8 cellular contexts compared by ENCODE assay signal in genomic region chr9:135500525-135501260, GRCh38. TPM values are rescaled to one million over a fixed set of nuclear protein-coding genes. Genes with fewer than 3 reads are reported as not detected.
A peak's percentile ranks its signal among the peaks of the same experiment; 100 is the strongest.
DNase-seq lines count a peak whose midpoint lies in the region; ATAC-seq and TF ChIP-seq lines count a peak whose summit lies in the region.

MRPS2 (plus strand) TSS chr9:135500682; CDS start chr9:135500711, 29 bp downstream.

- POLR2A ChIA-PET in HEK293 (lab: Yijun Ruan, JAX) = interaction anchor here (1.4 kb wide), 1 partner anchor 20 kb away, joined by 7 read pairs; no protein-coding TSS in a partner anchor

- no peaks in the 10 kb centered on the region for H3K27me3 Mint-ChIP-seq in T-helper 17 cell

- peaks cover 5% of the 10 kb centered on the region; the same call in 1 of the 2 replicates for H3K4me1 ChIP-seq in HEK293 (ENCODE audit: control insufficient read depth, insufficient read depth, low read length)
- H3K4me1 ChIP-seq in right atrium auricular region = peaks cover 0 to 35% of the 10 kb centered on the region in 2 donors
- H3K4me1 ChIP-seq in uterus = peaks cover 2 to 16% of the 10 kb centered on the region in 2 donors

- CTCF ChIA-PET in HEK293 (lab: Yijun Ruan, JAX) = interaction anchor here (0.7 to 1.5 kb wide), 7 partner anchors 12 to 983 kb away, joined by 3 to 5 read pairs (median 4); no protein-coding TSS in a partner anchor

- H3K36me3 ChIP-seq in GM06990 (ENCODE audit: control insufficient read depth, insufficient read depth, low read length) (peaks cover 26% of the 10 kb centered on the region), HEK293 (ENCODE audit: control insufficient read depth in 2 of 2, insufficient read depth in 1 of 2, low read length in 2 of 2) (peaks cover 0 to 38% of the 10 kb centered on the region in 2 experiments; a peak in 2 of 3 replicates), right atrium auricular region (peaks cover 20% of the 10 kb centered on the region), uterus (no peaks in the 10 kb centered on the region)

- no peaks in the 10 kb centered on the region for H3K36me3 Mint-ChIP-seq in T-helper 17 cell (ENCODE audit: low read depth)

- H3K27me3 ChIP-seq in GM06990 (replicated peaks; ENCODE audit: control insufficient read depth, insufficient read depth, low read length) (no peaks in the 10 kb centered on the region), right atrium auricular region (no peaks in the 10 kb centered on the region), uterus (no peaks in the 10 kb centered on the region)

- H3K9me3 ChIP-seq in HEK293 (ENCODE audit: control insufficient read depth, insufficient read depth, low read depth, low read length) (no peaks in the 10 kb centered on the region), T-helper 17 cell (ENCODE audit: control insufficient read depth, low read length, poor library complexity, severe bottlenecking) (no peaks in the 10 kb centered on the region), right atrium auricular region (no peaks in the 10 kb centered on the region), uterus (no peaks in the 10 kb centered on the region)

- ATAC-seq in T-helper 17 cell = peak; percentile 96

- peaks cover 11% of the 10 kb centered on the region for H3K4me1 Mint-ChIP-seq in T-helper 17 cell

- TF ChIP-seq CTCF in GM06990 (IDR thresholded peaks at IDR 0.05; ENCODE audit: insufficient read depth, low read length, poor library complexity, severe bottlenecking) (peak; percentile 83), HEK293 (tag by site-specific recombination; IDR thresholded peaks at IDR 0.05) (peak; percentile 96), right atrium auricular region (IDR thresholded peaks at IDR 0.05) (peak; percentile 91 to 93), uterus (IDR thresholded peaks at IDR 0.05) (peak; percentile 89 to 97 (median 92))

- H3K4me3 ChIP-seq in GM06990 (replicated peaks; ENCODE audit: low read depth, low read length) (peak within 1 kb of the TSS; percentile 95), HEK293 (ENCODE audit: low read depth, low read length) (peak within 1 kb of the TSS; percentile 87), right atrium auricular region (peak within 1 kb of the TSS; percentile 85 to 99), uterus (peak within 1 kb of the TSS; percentile 76 to 89)

- intact Hi-C loops in uterus (cut with DNase I; ENCODE audit: low total_unique reads) = no loop called here

- peak within 1 kb of the TSS; percentile 91 for H3K4me3 Mint-ChIP-seq in T-helper 17 cell

- H3K27ac ChIP-seq in HEK293 (ENCODE audit: extremely low read depth, low read depth, low read length) (peak within 1 kb of the TSS; percentile 89), right atrium auricular region (peak within 1 kb of the TSS; percentile 73 to 85), uterus (peak within 1 kb of the TSS; percentile 74 to 76)

- peak; percentile 90 for DNase-seq in GM06990 (ENCODE audit: extremely low read depth, insufficient read length)
- peak; percentile 74 for DNase-seq in MV-4-11 (lab: John Stamatoyannopoulos, UW)
- peak; percentile 74 to 83 (median 78) for DNase-seq in T-helper 17 cell
- peak in 54 of 56 donors; percentile 22 to 87 (median 70) for DNase-seq in amygdala (lab: John Stamatoyannopoulos, UW)
- DNase-seq in right atrium auricular region (ENCODE audit: low spot score) = peak; percentile 74
- DNase-seq in putamen (ENCODE audit: low spot score) = peak; percentile 88
- DNase-seq in uterus = peak; percentile 72 to 87

- H3K27ac Mint-ChIP-seq in T-helper 17 cell = peak within 1 kb of the TSS; percentile 71

- peak in 1 of 2 donors; percentile 44 for TF ChIP-seq POLR2A in uterus (IDR thresholded peaks at IDR 0.05)

TF ChIP-seq in HEK293, 187 proteins besides CTCF, POLR2A, EP300 and RAD21 (continues in another document):
- TF ChIP-seq ZNF777 (tag by site-specific recombination; IDR thresholded peaks at IDR 0.05; ENCODE audit: borderline replicate concordance) (peak; percentile 73; the same call in 1 of the 2 replicates), MYNN (tag by site-specific recombination; IDR thresholded peaks at IDR 0.05; ENCODE audit: borderline replicate concordance) (no peak), HOXC10 (CRISPR knock-in tag; IDR thresholded peaks at IDR 0.05) (no peak), ZFP69B (tag by site-specific recombination; IDR thresholded peaks at IDR 0.05) (peak; percentile 59; the same call in 1 of the 2 replicates), ZSCAN18 (tag by site-specific recombination; IDR thresholded peaks at IDR 0.05) (peak; percentile 67), ZNF394 (tag by site-specific recombination; IDR thresholded peaks at IDR 0.05; ENCODE audit: borderline replicate concordance) (peak; percentile 69; the same call in 1 of the 2 replicates), PATZ1 (tag by site-specific recombination; IDR thresholded peaks at IDR 0.05) (peak; percentile 55), ZBTB8A (tag by site-specific recombination; IDR thresholded peaks at IDR 0.05) (peak; percentile 26; the same call in 1 of the 2 replicates), AEBP2 (tag by site-specific recombination; IDR thresholded peaks at IDR 0.05; ENCODE audit: borderline replicate concordance) (no peak), SCRT1 (tag by site-specific recombination; IDR thresholded peaks at IDR 0.05; ENCODE audit: borderline replicate concordance) (no peak), ZNF707 (tag by site-specific recombination; IDR thresholded peaks at IDR 0.05) (no peak), ZNF391 (tag by site-specific recombination; IDR thresholded peaks at IDR 0.05; ENCODE audit: borderline replicate concordance, low read depth) (peak; percentile 63; the same call in 1 of the 2 replicates), ZNF2 (tag by site-specific recombination; IDR thresholded peaks at IDR 0.05) (peak; percentile 37; the same call in 1 of the 2 replicates), BCL6B (tag by site-specific recombination; IDR thresholded peaks at IDR 0.05) (peak; percentile 51; the same call in 1 of the 2 replicates), ZNF404 (tag by site-specific recombination; IDR thresholded peaks at IDR 0.05) (no peak), ZNF785 (tag by site-specific recombination; IDR thresholded peaks at IDR 0.05) (peak; percentile 85; the same call in 1 of the 2 replicates)

RNA-seq across cellular contexts. Expression of gene MRPS2, which starts in this region (rescaled TPM):
- 10 to 100 TPM; 22.3 to 25.0 TPM for total RNA-seq in T-helper 17 cell
- 10 to 100 TPM; 40.9 to 72.5 TPM for total RNA-seq in right atrium auricular region
- 10 to 100 TPM in 3 of 4 donors, 1 to 10 TPM in 1; 9.7 to 28.2 (median 20.1) TPM for total RNA-seq in uterus

Comparison
In these comparisons a context has a peak if more than half of its experiments do, and no peak if none do; other contexts are left out.
1. Peak in every context shown above with its lines: DNase-seq, ATAC-seq, H3K4me3 ChIP-seq and H3K27ac ChIP-seq.